ENCODE assay signal across 1 cellular context in the genomic region with DNA sequence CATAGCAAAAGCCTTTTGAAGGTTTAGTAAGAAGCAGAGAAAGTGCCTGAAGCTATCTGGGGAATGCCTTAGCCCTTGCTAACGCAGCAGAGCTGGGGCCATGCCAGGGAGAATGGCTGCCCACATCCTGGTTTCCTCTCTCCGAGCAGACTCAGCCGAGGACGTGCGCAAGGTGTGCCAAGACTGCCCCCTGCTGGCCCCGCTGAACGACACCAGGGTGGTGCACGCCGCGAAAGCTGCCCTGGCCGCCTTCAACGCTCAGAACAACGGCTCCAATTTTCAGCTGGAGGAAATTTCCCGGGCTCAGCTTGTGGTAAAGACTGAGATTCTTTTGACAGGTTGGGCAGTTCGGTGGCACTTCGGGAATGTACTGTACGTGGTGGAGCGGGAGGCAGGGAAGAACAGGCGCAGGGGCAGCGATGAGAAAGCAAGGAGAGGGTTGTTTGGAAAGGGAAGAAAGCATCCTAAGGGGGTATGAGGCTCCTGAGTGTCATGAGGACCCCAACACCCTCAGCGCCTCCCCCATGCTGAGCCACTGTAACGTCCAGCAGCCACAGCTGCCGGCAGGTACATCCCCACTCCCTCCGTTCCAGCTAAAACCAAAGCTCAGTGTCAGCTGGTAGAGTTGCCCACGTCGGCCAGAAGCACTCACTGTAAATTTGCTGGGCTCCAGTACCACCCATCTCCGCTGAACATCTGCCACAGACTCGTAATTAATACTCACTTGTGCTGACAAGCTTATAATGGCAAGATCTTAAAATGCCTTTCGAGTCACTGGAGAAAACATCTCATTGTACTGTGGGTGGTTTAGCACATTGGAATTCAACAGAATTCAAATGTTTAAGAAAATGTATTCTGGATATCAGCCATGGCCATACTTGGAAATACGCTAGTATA.
TF ChIP-seq lines count a peak whose summit lies in the region.

No MANE protein-coding gene starts in this region.

TF ChIP-seq in K562, 482 proteins besides CTCF, POLR2A, EP300 and RAD21 (continues in another document):
- TF ChIP-seq, protein P1, sequence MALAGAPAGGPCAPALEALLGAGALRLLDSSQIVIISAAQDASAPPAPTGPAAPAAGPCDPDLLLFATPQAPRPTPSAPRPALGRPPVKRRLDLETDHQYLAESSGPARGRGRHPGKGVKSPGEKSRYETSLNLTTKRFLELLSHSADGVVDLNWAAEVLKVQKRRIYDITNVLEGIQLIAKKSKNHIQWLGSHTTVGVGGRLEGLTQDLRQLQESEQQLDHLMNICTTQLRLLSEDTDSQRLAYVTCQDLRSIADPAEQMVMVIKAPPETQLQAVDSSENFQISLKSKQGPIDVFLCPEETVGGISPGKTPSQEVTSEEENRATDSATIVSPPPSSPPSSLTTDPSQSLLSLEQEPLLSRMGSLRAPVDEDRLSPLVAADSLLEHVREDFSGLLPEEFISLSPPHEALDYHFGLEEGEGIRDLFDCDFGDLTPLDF (CRISPR knock-in tag; IDR thresholded peaks at IDR 0.05) = no peak
- no peak for TF ChIP-seq ZNF253 (CRISPR knock-in tag; conservative IDR thresholded peaks at IDR 0.05)
- TF ChIP-seq ZFP30 (CRISPR knock-in tag; IDR thresholded peaks at IDR 0.05; ENCODE audit: borderline replicate concordance) = no peak
- TF ChIP-seq NONO (IDR thresholded peaks at IDR 0.05; ENCODE audit: low read depth in 2 of 2, low read length in 1 of 2) = no peak
- TF ChIP-seq NFATC3 (IDR thresholded peaks at IDR 0.05) = no peak
- TF ChIP-seq ARID2 (IDR thresholded peaks at IDR 0.05) = peak; percentile 52; the same call in 1 of the 2 replicates
- peak; percentile 40; the same call in 1 of the 2 replicates for TF ChIP-seq CXXC5 (CRISPR knock-in tag; IDR thresholded peaks at IDR 0.05)
- TF ChIP-seq IRF2 (CRISPR knock-in tag; IDR thresholded peaks at IDR 0.05) = no peak
- TF ChIP-seq, protein P2, sequence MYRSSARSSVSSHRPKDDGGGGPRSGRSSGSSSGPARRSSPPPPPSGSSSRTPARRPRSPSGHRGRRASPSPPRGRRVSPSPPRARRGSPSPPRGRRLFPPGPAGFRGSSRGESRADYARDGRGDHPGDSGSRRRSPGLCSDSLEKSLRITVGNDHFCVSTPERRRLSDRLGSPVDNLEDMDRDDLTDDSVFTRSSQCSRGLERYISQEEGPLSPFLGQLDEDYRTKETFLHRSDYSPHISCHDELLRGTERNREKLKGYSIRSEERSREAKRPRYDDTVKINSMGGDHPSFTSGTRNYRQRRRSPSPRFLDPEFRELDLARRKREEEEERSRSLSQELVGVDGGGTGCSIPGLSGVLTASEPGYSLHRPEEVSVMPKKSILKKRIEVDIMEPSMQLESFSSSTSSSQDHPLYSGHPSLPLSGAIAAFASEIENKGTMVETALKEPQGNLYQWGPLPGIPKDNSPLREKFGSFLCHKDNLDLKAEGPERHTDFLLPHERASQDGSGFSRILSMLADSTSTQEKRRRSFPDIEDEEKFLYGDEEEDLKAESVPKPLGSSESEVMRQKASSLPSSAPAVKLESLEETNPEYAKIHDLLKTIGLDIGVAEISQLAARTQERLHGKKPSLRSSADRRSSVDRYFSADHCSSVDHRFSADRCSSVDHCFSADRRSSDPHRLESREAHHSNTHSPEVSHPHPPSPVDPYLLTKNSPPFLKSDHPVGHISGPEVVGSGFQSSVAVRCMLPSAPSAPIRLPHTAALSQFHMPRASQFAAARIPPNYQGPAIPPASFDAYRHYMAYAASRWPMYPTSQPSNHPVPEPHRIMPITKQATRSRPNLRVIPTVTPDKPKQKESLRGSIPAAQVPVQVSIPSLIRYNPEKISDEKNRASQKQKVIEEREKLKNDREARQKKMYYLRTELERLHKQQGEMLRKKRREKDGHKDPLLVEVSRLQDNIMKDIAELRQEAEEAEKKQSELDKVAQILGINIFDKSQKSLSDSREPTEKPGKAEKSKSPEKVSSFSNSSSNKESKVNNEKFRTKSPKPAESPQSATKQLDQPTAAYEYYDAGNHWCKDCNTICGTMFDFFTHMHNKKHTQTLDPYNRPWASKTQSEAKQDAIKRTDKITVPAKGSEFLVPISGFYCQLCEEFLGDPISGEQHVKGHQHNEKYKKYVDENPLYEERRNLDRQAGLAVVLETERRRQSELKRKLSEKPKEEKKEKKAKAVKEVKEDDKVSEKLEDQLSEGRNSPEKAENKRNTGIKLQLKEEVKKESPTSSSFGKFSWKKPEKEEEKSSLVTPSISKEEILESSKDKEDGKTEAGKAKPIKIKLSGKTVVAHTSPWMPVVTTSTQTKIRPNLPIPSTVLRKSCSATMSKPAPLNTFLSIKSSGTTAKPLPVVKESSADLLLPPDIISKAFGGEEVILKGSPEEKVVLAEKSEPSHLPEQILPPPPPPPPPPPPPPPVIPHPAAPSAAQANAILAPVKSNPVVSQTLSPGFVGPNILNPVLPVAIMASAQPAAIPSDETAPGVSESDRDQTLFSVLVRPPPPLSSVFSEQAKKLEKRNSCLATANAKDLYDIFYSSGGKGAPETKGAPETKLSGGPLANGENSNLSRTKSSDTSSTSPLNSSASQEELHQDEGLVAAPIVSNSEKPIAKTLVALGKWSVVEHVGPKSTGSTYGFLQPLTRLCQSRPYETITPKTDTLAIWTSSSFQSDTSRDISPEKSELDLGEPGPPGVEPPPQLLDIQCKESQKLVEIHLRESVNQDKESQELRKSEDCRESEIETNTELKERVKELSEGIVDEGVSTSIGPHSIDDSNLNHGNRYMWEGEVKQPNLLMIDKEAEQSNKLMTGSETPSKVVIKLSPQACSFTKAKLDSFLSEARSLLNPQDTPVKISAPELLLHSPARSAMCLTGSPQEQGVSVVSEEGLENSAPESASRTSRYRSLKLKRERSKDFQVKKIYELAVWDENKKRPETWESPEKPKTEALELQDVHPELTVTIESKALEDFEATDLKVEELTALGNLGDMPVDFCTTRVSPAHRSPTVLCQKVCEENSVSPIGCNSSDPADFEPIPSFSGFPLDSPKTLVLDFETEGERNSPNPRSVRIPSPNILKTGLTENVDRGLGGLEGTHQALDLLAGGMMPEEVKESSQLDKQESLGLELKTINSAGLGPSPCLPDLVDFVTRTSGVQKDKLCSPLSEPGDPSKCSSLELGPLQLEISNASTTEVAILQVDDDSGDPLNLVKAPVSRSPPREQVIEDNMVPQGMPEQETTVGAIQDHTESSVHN (IDR thresholded peaks at IDR 0.05; ENCODE audit: borderline replicate concordance in 1 of 2, low read depth in 1 of 2) = no peak
- TF ChIP-seq ZNF354B (CRISPR knock-in tag; IDR thresholded peaks at IDR 0.05) = no peak
- TF ChIP-seq FOXK1 (CRISPR knock-in tag; IDR thresholded peaks at IDR 0.05; ENCODE audit: borderline replicate concordance) = no peak
- no peak for TF ChIP-seq HMG20B (CRISPR knock-in tag; IDR thresholded peaks at IDR 0.05)
- peak; percentile 66; the same call in 1 of the 2 replicates for TF ChIP-seq SMC3 (conservative IDR thresholded peaks at IDR 0.05; ENCODE audit: insufficient read depth, low read depth, low read length)
- TF ChIP-seq U2AF2 (optimal IDR thresholded peaks at IDR 0.05; ENCODE audit: low read depth, low read length) = no peak
- TF ChIP-seq GTF2F1 (IDR thresholded peaks at IDR 0.05; ENCODE audit: low read depth, low read length) = no peak
- TF ChIP-seq ADNP (tag; IDR thresholded peaks at IDR 0.05) = no peak
- TF ChIP-seq, protein P3, sequence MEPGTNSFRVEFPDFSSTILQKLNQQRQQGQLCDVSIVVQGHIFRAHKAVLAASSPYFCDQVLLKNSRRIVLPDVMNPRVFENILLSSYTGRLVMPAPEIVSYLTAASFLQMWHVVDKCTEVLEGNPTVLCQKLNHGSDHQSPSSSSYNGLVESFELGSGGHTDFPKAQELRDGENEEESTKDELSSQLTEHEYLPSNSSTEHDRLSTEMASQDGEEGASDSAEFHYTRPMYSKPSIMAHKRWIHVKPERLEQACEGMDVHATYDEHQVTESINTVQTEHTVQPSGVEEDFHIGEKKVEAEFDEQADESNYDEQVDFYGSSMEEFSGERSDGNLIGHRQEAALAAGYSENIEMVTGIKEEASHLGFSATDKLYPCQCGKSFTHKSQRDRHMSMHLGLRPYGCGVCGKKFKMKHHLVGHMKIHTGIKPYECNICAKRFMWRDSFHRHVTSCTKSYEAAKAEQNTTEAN (CRISPR knock-in tag; IDR thresholded peaks at IDR 0.05) = no peak
- TF ChIP-seq SRSF7 (optimal IDR thresholded peaks at IDR 0.05; ENCODE audit: low read depth, low read length) = no peak
- TF ChIP-seq, protein P4, sequence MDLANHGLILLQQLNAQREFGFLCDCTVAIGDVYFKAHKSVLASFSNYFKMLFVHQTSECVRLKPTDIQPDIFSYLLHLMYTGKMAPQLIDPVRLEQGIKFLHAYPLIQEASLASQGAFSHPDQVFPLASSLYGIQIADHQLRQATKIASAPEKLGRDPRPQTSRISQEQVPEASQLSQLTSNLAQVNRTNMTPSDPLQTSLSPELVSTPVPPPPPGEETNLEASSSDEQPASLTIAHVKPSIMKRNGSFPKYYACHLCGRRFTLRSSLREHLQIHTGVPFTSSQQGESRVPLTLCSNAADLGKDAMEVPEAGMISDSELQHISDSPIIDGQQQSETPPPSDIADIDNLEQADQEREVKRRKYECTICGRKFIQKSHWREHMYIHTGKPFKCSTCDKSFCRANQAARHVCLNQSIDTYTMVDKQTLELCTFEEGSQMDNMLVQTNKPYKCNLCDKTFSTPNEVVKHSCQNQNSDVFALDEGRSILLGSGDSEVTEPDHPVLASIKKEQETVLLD (IDR thresholded peaks at IDR 0.05) = no peak
- no peak for TF ChIP-seq TCF7 (IDR thresholded peaks at IDR 0.05; ENCODE audit: borderline replicate concordance)
- TF ChIP-seq, protein P5, sequence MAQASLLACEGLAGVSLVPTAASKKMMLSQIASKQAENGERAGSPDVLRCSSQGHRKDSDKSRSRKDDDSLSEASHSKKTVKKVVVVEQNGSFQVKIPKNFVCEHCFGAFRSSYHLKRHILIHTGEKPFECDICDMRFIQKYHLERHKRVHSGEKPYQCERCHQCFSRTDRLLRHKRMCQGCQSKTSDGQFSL (CRISPR knock-in tag; IDR thresholded peaks at IDR 0.05) = no peak
- TF ChIP-seq, protein P5 (tag; IDR thresholded peaks at IDR 0.05) = no peak
- TF ChIP-seq DDX20 (tag; IDR thresholded peaks at IDR 0.05; ENCODE audit: low read depth) = no peak
- TF ChIP-seq RB1 (IDR thresholded peaks at IDR 0.05; ENCODE audit: low read depth) = peak; percentile 55; the same call in 1 of the 2 replicates
- no peak for TF ChIP-seq SOX6 (IDR thresholded peaks at IDR 0.05)
- TF ChIP-seq MYBL2 (IDR thresholded peaks at IDR 0.05; ENCODE audit: low read depth) = no peak
- no peak for TF ChIP-seq MYBL2 (CRISPR knock-in tag; IDR thresholded peaks at IDR 0.05; ENCODE audit: borderline replicate concordance)
- TF ChIP-seq, protein P6, sequence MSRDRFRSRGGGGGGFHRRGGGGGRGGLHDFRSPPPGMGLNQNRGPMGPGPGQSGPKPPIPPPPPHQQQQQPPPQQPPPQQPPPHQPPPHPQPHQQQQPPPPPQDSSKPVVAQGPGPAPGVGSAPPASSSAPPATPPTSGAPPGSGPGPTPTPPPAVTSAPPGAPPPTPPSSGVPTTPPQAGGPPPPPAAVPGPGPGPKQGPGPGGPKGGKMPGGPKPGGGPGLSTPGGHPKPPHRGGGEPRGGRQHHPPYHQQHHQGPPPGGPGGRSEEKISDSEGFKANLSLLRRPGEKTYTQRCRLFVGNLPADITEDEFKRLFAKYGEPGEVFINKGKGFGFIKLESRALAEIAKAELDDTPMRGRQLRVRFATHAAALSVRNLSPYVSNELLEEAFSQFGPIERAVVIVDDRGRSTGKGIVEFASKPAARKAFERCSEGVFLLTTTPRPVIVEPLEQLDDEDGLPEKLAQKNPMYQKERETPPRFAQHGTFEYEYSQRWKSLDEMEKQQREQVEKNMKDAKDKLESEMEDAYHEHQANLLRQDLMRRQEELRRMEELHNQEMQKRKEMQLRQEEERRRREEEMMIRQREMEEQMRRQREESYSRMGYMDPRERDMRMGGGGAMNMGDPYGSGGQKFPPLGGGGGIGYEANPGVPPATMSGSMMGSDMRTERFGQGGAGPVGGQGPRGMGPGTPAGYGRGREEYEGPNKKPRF (IDR thresholded peaks at IDR 0.05; ENCODE audit: low read depth, low read length) = no peak
- TF ChIP-seq RHOXF2B (CRISPR knock-in tag; conservative IDR thresholded peaks at IDR 0.05) = no peak
- TF ChIP-seq ZNF76 (CRISPR knock-in tag; IDR thresholded peaks at IDR 0.05; ENCODE audit: borderline replicate concordance) = no peak
- TF ChIP-seq ZNF212 (CRISPR knock-in tag; IDR thresholded peaks at IDR 0.05) = no peak
- TF ChIP-seq, protein P7, sequence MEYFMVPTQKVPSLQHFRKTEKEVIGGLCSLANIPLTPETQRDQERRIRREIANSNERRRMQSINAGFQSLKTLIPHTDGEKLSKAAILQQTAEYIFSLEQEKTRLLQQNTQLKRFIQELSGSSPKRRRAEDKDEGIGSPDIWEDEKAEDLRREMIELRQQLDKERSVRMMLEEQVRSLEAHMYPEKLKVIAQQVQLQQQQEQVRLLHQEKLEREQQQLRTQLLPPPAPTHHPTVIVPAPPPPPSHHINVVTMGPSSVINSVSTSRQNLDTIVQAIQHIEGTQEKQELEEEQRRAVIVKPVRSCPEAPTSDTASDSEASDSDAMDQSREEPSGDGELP (CRISPR knock-in tag; IDR thresholded peaks at IDR 0.05; ENCODE audit: borderline replicate concordance) = peak; percentile 31; the same call in 1 of the 2 replicates
- no peak for TF ChIP-seq NCOA4 (IDR thresholded peaks at IDR 0.05; ENCODE audit: partially characterized antibody)
- no peak for TF ChIP-seq ETV6 (IDR thresholded peaks at IDR 0.05; ENCODE audit: borderline replicate concordance in 1 of 2, low read depth in 2 of 2, low read length in 1 of 2)
- TF ChIP-seq ETV6 (CRISPR knock-in tag; IDR thresholded peaks at IDR 0.05; ENCODE audit: borderline replicate concordance) = no peak
- no peak for TF ChIP-seq TAF9B (IDR thresholded peaks at IDR 0.05; ENCODE audit: partially characterized antibody)
- no peak for TF ChIP-seq CCAR2 (IDR thresholded peaks at IDR 0.05; ENCODE audit: low read depth, low read length)
- no peak for TF ChIP-seq ZNF780A (CRISPR knock-in tag; IDR thresholded peaks at IDR 0.05)
- TF ChIP-seq RFX1 (IDR thresholded peaks at IDR 0.05) = no peak
- no peak for TF ChIP-seq HMGN3 (IDR thresholded peaks at IDR 0.05; ENCODE audit: borderline replicate concordance, extremely low read depth, insufficient read length, low read depth, low read length)
- TF ChIP-seq, protein P8, sequence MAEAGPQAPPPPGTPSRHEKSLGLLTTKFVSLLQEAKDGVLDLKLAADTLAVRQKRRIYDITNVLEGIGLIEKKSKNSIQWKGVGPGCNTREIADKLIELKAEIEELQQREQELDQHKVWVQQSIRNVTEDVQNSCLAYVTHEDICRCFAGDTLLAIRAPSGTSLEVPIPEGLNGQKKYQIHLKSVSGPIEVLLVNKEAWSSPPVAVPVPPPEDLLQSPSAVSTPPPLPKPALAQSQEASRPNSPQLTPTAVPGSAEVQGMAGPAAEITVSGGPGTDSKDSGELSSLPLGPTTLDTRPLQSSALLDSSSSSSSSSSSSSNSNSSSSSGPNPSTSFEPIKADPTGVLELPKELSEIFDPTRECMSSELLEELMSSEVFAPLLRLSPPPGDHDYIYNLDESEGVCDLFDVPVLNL (CRISPR knock-in tag; IDR thresholded peaks at IDR 0.05; ENCODE audit: low read depth) = no peak
- TF ChIP-seq MAFG (tag; conservative IDR thresholded peaks at IDR 0.05) = no peak
- no peak for TF ChIP-seq ZNF75A (CRISPR knock-in tag; IDR thresholded peaks at IDR 0.05)
- no peak for TF ChIP-seq NFYB (IDR thresholded peaks at IDR 0.05; ENCODE audit: extremely low read depth, insufficient read length)
- TF ChIP-seq SRSF1 (IDR thresholded peaks at IDR 0.05; ENCODE audit: low read depth, low read length) = no peak
- no peak for TF ChIP-seq CBX8 (IDR thresholded peaks at IDR 0.05; ENCODE audit: borderline replicate concordance, extremely low read depth, low read depth, low read length, poor library complexity, severe bottlenecking)
- no peak for TF ChIP-seq CHD2 (IDR thresholded peaks at IDR 0.05; ENCODE audit: low read depth, low read length)
- TF ChIP-seq ZKSCAN1 (IDR thresholded peaks at IDR 0.05; ENCODE audit: low read depth, low read length) = no peak
